22 cellular contexts compared by ENCODE assay signal in genomic region chr3:98892263-98892662, GRCh38. TPM values are rescaled to one million over a fixed set of nuclear protein-coding genes. Genes with fewer than 3 reads are reported as not detected.
DNase-seq lines count a peak whose midpoint lies in the region; ATAC-seq and TF ChIP-seq lines count a peak whose summit lies in the region.
"Had no signal": no experiment of that assay in that cellular context is flagged by ENCODE, and none has a peak within 500 bp of the region (broad histone marks: within the 10 kb centered on the region; RNA-seq: fewer than 3 reads in every experiment).

No MANE protein-coding gene starts in this region.

- no peak overlapping the region for H2AFZ ChIP-seq in SK-N-SH (ENCODE audit: low read depth)
- H2AFZ ChIP-seq: hepatocyte had no signal

- H3K36me3 ChIP-seq in SK-N-SH (replicated peaks in 1 of 2; ENCODE audit: control insufficient read depth in 1 of 2, insufficient read depth in 2 of 2, low read length in 1 of 2) (peaks cover 2 to 76% of the 10 kb centered on the region in 2 experiments), RWPE2 (ENCODE audit: low read depth) (peaks cover 66% of the 10 kb centered on the region)
- H3K36me3 ChIP-seq: left ventricle myocardium inferior had no signal

- peak overlapping the region in 1 of 2 experiments; percentile 82; a peak in 2 of 4 replicates for H3K27ac ChIP-seq in SK-N-SH (ENCODE audit: low read depth in 2 of 2, low read length in 1 of 2)
- H3K27ac ChIP-seq in RWPE2 (ENCODE audit: poor library complexity, severe bottlenecking) = peak overlapping the region; percentile 78
- H3K27ac ChIP-seq: 22Rv1, foreskin keratinocyte, hepatocyte had no signal

- H4K20me1 ChIP-seq in SK-N-SH (ENCODE audit: insufficient read depth) = peaks cover 100% of the 10 kb centered on the region

- TF ChIP-seq CTCF in SK-N-SH (IDR thresholded peaks at IDR 0.05) (no peak), RWPE2 (IDR thresholded peaks at IDR 0.05; ENCODE audit: poor library complexity, severe bottlenecking) (no peak), fibroblast of mammary gland (conservative IDR thresholded peaks at IDR 0.05; ENCODE audit: control insufficient read depth, insufficient read depth, low read depth, low read length) (no peak), retinal pigment epithelial cell (conservative IDR thresholded peaks at IDR 0.05; ENCODE audit: low read depth, low read length) (no peak)

- H3K4me1 ChIP-seq in SK-N-SH (ENCODE audit: control insufficient read depth in 1 of 2, insufficient read depth in 2 of 2, low read depth in 1 of 2, low read length in 1 of 2) (peaks cover 12 to 41% of the 10 kb centered on the region in 2 experiments; a peak in 3 of 4 replicates), RWPE2 (ENCODE audit: insufficient read depth, poor library complexity, severe bottlenecking) (peaks cover 79% of the 10 kb centered on the region)

- no peak for TF ChIP-seq EP300 in SK-N-SH (IDR thresholded peaks at IDR 0.05; ENCODE audit: borderline replicate concordance in 1 of 2, low read depth in 1 of 2, low read length in 1 of 2)

- CTCF ChIA-PET in SK-N-SH (lab: Yijun Ruan, JAX) = interaction anchor here (1.0 to 1.3 kb wide), 2 partner anchors 102 to 290 kb away, joined by 3 to 4 read pairs; no protein-coding TSS in a partner anchor

- H3K4me3 ChIP-seq in SK-N-SH (ENCODE audit: low read depth in 2 of 2, low read length in 1 of 2) = peak overlapping the region in 1 of 2 experiments; percentile 78; a peak in 2 of 4 replicates
- no peak overlapping the region for H3K4me3 ChIP-seq in RWPE2 (ENCODE audit: severe bottlenecking)
- H3K4me3 ChIP-seq in fibroblast of mammary gland (ENCODE audit: control insufficient read depth, low read depth, low read length) = no peak overlapping the region
- peak overlapping the region; percentile 31 for H3K4me3 ChIP-seq in retinal pigment epithelial cell (ENCODE audit: low read length)
- H3K4me3 ChIP-seq: hepatocyte, left ventricle myocardium inferior had no signal

- no peaks in the 10 kb centered on the region for H3K9me2 ChIP-seq in SK-N-SH

- DNase-seq in SK-N-SH (no peak), RWPE2 (ENCODE audit: low spot score) (no peak), fibroblast of mammary gland (ENCODE audit: low read depth) (peak; percentile 47), retinal pigment epithelial cell (ENCODE audit: low read depth) (no peak), NCI-H146 treated with DMSO at 0.1 percent for 48 hours (lab: John Stamatoyannopoulos, UW; ENCODE audit: unreplicated experiment) (no peak), GF-D8 (lab: John Stamatoyannopoulos, UW) (no peak)
- DNase-seq: AML-193; anterior cingulate cortex; CD4-positive, alpha-beta memory T cell; DMS 273 treated with DMSO at 0.1 percent for 48 hours; foreskin keratinocyte; Kasumi-1; left ventricle myocardium inferior; NCI-H1048; NCI-H1930; posterior cingulate gyrus; stimulated activated CD8-positive, alpha-beta memory T cell treated with anti-CD3 and anti-CD28 coated beads, Interleukin-4, amount 100 ng/mL, for 48 hours; T-helper 9 cell had no signal

- POLR2A ChIA-PET in SK-N-SH (lab: Yijun Ruan, JAX) = interaction anchor here (1.2 kb wide), 1 partner anchor 10 kb away, joined by 3 read pairs; the partner anchor contains the start of gene DCBLD2

- peaks cover 41% of the 10 kb centered on the region for H3F3A ChIP-seq in SK-N-SH (replicated peaks; ENCODE audit: insufficient read depth)

- 69% methylated on average over 3 of the region's 3 CpGs for WGBS in SK-N-SH (ENCODE audit: low lambda C conversion rate)

- H3K9me3 ChIP-seq in SK-N-SH (no peaks in the 10 kb centered on the region), RWPE2 (ENCODE audit: severe bottlenecking) (no peaks in the 10 kb centered on the region)
- H3K9me3 ChIP-seq: left ventricle myocardium inferior had no signal

- ATAC-seq in SK-N-SH treated with all-trans-retinoic acid at 6 μM for 48 hours (no peak), RWPE2 (ENCODE audit: low read depth) (no peak), HG03108 (IDR thresholded peaks at IDR 0.05; ENCODE audit: unreplicated experiment) (no peak)

- TF ChIP-seq RAD21 in SK-N-SH (IDR thresholded peaks at IDR 0.05; ENCODE audit: low read length) = no peak

- peak overlapping the region; percentile 81 for H3K4me2 ChIP-seq in SK-N-SH
- H3K4me2 ChIP-seq: hepatocyte had no signal

- peaks cover 100% of the 10 kb centered on the region for H3K79me2 ChIP-seq in SK-N-SH (ENCODE audit: insufficient read depth)

- H3K27me3 ChIP-seq in SK-N-SH (ENCODE audit: insufficient read depth) (no peaks in the 10 kb centered on the region), RWPE2 (ENCODE audit: insufficient read depth, poor library complexity, severe bottlenecking) (no peaks in the 10 kb centered on the region)
- H3K27me3 ChIP-seq: foreskin keratinocyte, hepatocyte had no signal

- H3K9ac ChIP-seq in SK-N-SH = peak overlapping the region; percentile 95

TF ChIP-seq in SK-N-SH, 30 proteins besides CTCF, POLR2A, EP300 and RAD21 (continues in another document):
- no peak for TF ChIP-seq MXI1 (IDR thresholded peaks at IDR 0.05; ENCODE audit: low read depth, low read length)
- TF ChIP-seq SMC3 (IDR thresholded peaks at IDR 0.05; ENCODE audit: low read depth, low read length) = no peak
- no peak for TF ChIP-seq RCOR1 (IDR thresholded peaks at IDR 0.05; ENCODE audit: low read length)
- no peak for TF ChIP-seq NRF1 (IDR thresholded peaks at IDR 0.05; ENCODE audit: low read depth, low read length)
- TF ChIP-seq EZH2phosphoT487 (IDR thresholded peaks at IDR 0.05; ENCODE audit: borderline replicate concordance, low read depth) = no peak
- TF ChIP-seq MEF2A (IDR thresholded peaks at IDR 0.05; ENCODE audit: borderline replicate concordance, low read depth) = no peak
- TF ChIP-seq RFX5 (IDR thresholded peaks at IDR 0.05; ENCODE audit: low read length) = no peak
- TF ChIP-seq FOXJ3 (CRISPR knock-in tag; IDR thresholded peaks at IDR 0.05) = no peak
- TF ChIP-seq MAX (IDR thresholded peaks at IDR 0.05; ENCODE audit: low read depth) = no peak
- TF ChIP-seq RXRA (IDR thresholded peaks at IDR 0.05; ENCODE audit: borderline replicate concordance, low read depth) = no peak
- TF ChIP-seq FOSL2 (IDR thresholded peaks at IDR 0.05; ENCODE audit: borderline replicate concordance, low read depth) = no peak
- no peak for TF ChIP-seq ZBTB33 (IDR thresholded peaks at IDR 0.05; ENCODE audit: borderline replicate concordance, low read depth)

TF ChIP-seq in SK-N-SH treated with all-trans-retinoic acid at 6 μM for 48 hours, 23 proteins besides CTCF, POLR2A, EP300 and RAD21:
- TF ChIP-seq CSRNP3 (CRISPR knock-in tag; IDR thresholded peaks at IDR 0.05) (no peak), ZNF8 (CRISPR knock-in tag; IDR thresholded peaks at IDR 0.05) (no peak), ZFP3 (CRISPR knock-in tag; IDR thresholded peaks at IDR 0.05) (no peak), CREB5 (CRISPR knock-in tag; IDR thresholded peaks at IDR 0.05; ENCODE audit: low read depth) (no peak), GLIS3 (CRISPR knock-in tag; IDR thresholded peaks at IDR 0.05) (no peak), TCF4 (CRISPR knock-in tag; IDR thresholded peaks at IDR 0.05; ENCODE audit: borderline replicate concordance) (no peak), CSDC2 (CRISPR knock-in tag; IDR thresholded peaks at IDR 0.05) (no peak), SNAI2 (CRISPR knock-in tag; IDR thresholded peaks at IDR 0.05) (no peak), POU6F1 (CRISPR knock-in tag; IDR thresholded peaks at IDR 0.05; ENCODE audit: borderline replicate concordance, low read depth) (no peak), PPARA (CRISPR knock-in tag; IDR thresholded peaks at IDR 0.05; ENCODE audit: borderline replicate concordance) (no peak), ZFP30 (CRISPR knock-in tag; IDR thresholded peaks at IDR 0.05) (no peak)
TF ChIP-seq in SK-N-SH treated with all-trans-retinoic acid at 6 μM for 48 hours: peak in this region for 0.

RNA-seq across cellular contexts. Expression of gene DCBLD2, which starts 9.2 kb away (rescaled TPM):
- polyA plus RNA-seq in SK-N-SH (2012; rRNA removed) = 159 and 190 TPM in 2 replicates
- 198 and 211 TPM in 2 replicates for polyA plus RNA-seq in SK-N-SH (2012; cell fraction: cytosol; rRNA removed)
- polyA plus RNA-seq in SK-N-SH (2012; cell fraction: nucleus; rRNA removed) = 130 and 207 TPM in 2 replicates
